Comparison of ENCODE assay signal across 11 cellular contexts in the genomic region with DNA sequence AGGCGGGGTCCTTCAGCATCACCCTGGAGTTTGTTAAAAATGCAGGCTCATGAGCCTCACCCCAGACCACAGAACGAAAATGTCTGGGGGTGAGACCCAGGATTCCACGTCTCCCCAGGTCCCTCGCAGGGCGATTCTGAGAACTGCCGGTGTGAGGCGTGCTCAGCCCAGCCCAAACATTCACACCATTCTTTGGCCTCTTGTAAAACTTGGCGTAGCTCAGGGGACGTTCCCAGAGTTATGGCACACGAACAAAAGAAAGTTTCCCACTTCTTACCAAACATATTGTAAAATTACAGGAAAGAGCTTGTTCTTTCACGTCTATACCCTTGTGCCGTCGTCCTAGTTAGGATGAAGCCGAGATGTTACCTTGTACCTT. TPM values are rescaled to one million over a fixed set of nuclear protein-coding genes. Genes with fewer than 3 reads are reported as not detected.
DNase-seq lines count a peak whose midpoint lies in the region; ATAC-seq and TF ChIP-seq lines count a peak whose summit lies in the region.
"Had no signal": no experiment of that assay in that cellular context is flagged by ENCODE, and none has a peak within 500 bp of the region (broad histone marks: within the 10 kb centered on the region; RNA-seq: fewer than 3 reads in every experiment).

No MANE protein-coding gene starts in this region.

- no peak overlapping the region for H3K9ac ChIP-seq in SK-N-SH

- peaks cover 0 to 5% (median 0%) of the 10 kb centered on the region in 5 experiments for H3K9me3 Mint-ChIP-seq in brain
- H3K9me3 Mint-ChIP-seq in stimulated activated naive CD8-positive, alpha-beta T cell treated with anti-CD3 and anti-CD28 coated beads, Interleukin-15, Interleukin-2, amounts not matched to agents 100 ng/mL and 50 ng/mL, for 24 hours, result peaks cover 5% of the 10 kb centered on the region

- no peak overlapping the region for H3K27ac ChIP-seq in SK-N-SH (ENCODE audit: low read depth in 2 of 2, low read length in 1 of 2)
- peak overlapping the region; percentile 59 for H3K27ac ChIP-seq in hepatocyte
- H3K27ac ChIP-seq: 22Rv1 had no signal

- no peak for ATAC-seq in SK-N-SH treated with all-trans-retinoic acid at 6 μM for 48 hours
- ATAC-seq in GM19397 (IDR thresholded peaks at IDR 0.05; ENCODE audit: unreplicated experiment), result no peak
- no peak for ATAC-seq in HG02642 (IDR thresholded peaks at IDR 0.05; ENCODE audit: poor library complexity, unreplicated experiment)
- no peak for ATAC-seq in HG03460 (IDR thresholded peaks at IDR 0.05; ENCODE audit: unreplicated experiment)

- CTCF ChIA-PET in SK-N-SH (lab: Yijun Ruan, JAX), result no interaction called here

- TF ChIP-seq EP300 in SK-N-SH (IDR thresholded peaks at IDR 0.05; ENCODE audit: borderline replicate concordance in 1 of 2, low read depth in 1 of 2, low read length in 1 of 2), result no peak

- H3K4me3 ChIP-seq in SK-N-SH (ENCODE audit: low read depth in 2 of 2, low read length in 1 of 2) (no peak overlapping the region), hepatocyte (no peak overlapping the region)
- H3K4me3 ChIP-seq: tibial nerve had no signal

- 47% methylated on average over 12 of the region's 14 CpGs for WGBS in SK-N-SH (ENCODE audit: low lambda C conversion rate)
- 77% methylated on average over 14 of the region's 14 CpGs for WGBS in hepatocyte (ENCODE audit: low lambda C conversion rate, missing lambda C conversion rate)

- H4K20me1 ChIP-seq in SK-N-SH (ENCODE audit: insufficient read depth) (peaks cover 45% of the 10 kb centered on the region), hepatocyte (ENCODE audit: insufficient read depth, poor library complexity, severe bottlenecking) (peaks cover 65% of the 10 kb centered on the region)

- H3K27ac Mint-ChIP-seq in brain, result peak overlapping the region; percentile 23 to 70 (median 65)
- peak overlapping the region; percentile 86 for H3K27ac Mint-ChIP-seq in stimulated activated naive CD8-positive, alpha-beta T cell treated with anti-CD3 and anti-CD28 coated beads, Interleukin-15, Interleukin-2, amounts not matched to agents 100 ng/mL and 50 ng/mL, for 24 hours

- peaks cover 68% of the 10 kb centered on the region for H3K4me1 Mint-ChIP-seq in brain
- peaks cover 97% of the 10 kb centered on the region for H3K4me1 Mint-ChIP-seq in stimulated activated naive CD8-positive, alpha-beta T cell treated with anti-CD3 and anti-CD28 coated beads, Interleukin-15, Interleukin-2, amounts not matched to agents 100 ng/mL and 50 ng/mL, for 24 hours (ENCODE audit: low read depth)

- peaks cover 15% of the 10 kb centered on the region for H3F3A ChIP-seq in SK-N-SH (replicated peaks; ENCODE audit: insufficient read depth)

- H3K27me3 ChIP-seq in SK-N-SH (ENCODE audit: insufficient read depth), result peaks cover 5% of the 10 kb centered on the region; the same call in 1 of the 2 replicates
- H3K27me3 ChIP-seq in hepatocyte, result no peaks in the 10 kb centered on the region
- H3K27me3 ChIP-seq: tibial nerve had no signal

- H2AFZ ChIP-seq in SK-N-SH (ENCODE audit: low read depth) (no peak overlapping the region), hepatocyte (no peak overlapping the region)

- H3K9me3 ChIP-seq in SK-N-SH (no peaks in the 10 kb centered on the region), hepatocyte (ENCODE audit: low read depth) (no peaks in the 10 kb centered on the region)
- H3K9me3 ChIP-seq: tibial nerve had no signal

- no peak for DNase-seq in SK-N-SH
- no peak for DNase-seq in hepatocyte (ENCODE audit: low spot score)
- DNase-seq: KG1 had no signal

- peaks cover 0 to 5% of the 10 kb centered on the region in 2 experiments for H3K36me3 ChIP-seq in SK-N-SH (replicated peaks in 1 of 2; ENCODE audit: control insufficient read depth in 1 of 2, insufficient read depth in 2 of 2, low read length in 1 of 2)
- H3K36me3 ChIP-seq in hepatocyte (replicated peaks; ENCODE audit: insufficient read depth, low read depth), result no peaks in the 10 kb centered on the region

- TF ChIP-seq RAD21 in SK-N-SH (IDR thresholded peaks at IDR 0.05; ENCODE audit: low read length), result no peak

- H3K9me2 ChIP-seq in SK-N-SH (no peaks in the 10 kb centered on the region), hepatocyte (replicated peaks; ENCODE audit: insufficient read depth) (no peaks in the 10 kb centered on the region)

- H3K4me3 Mint-ChIP-seq in brain, result peak overlapping the region in 1 of 5 experiments; percentile 42
- peak overlapping the region; percentile 58 for H3K4me3 Mint-ChIP-seq in stimulated activated naive CD8-positive, alpha-beta T cell treated with anti-CD3 and anti-CD28 coated beads, Interleukin-15, Interleukin-2, amounts not matched to agents 100 ng/mL and 50 ng/mL, for 24 hours

- H3K4me1 ChIP-seq in SK-N-SH (ENCODE audit: control insufficient read depth in 1 of 2, insufficient read depth in 2 of 2, low read depth in 1 of 2, low read length in 1 of 2) (peaks cover 5 to 33% of the 10 kb centered on the region in 2 experiments; a peak in 3 of 4 replicates), hepatocyte (ENCODE audit: insufficient read depth) (peaks cover 43% of the 10 kb centered on the region)

- H3K27me3 Mint-ChIP-seq in brain, result no peaks in the 10 kb centered on the region
- no peaks in the 10 kb centered on the region for H3K27me3 Mint-ChIP-seq in stimulated activated naive CD8-positive, alpha-beta T cell treated with anti-CD3 and anti-CD28 coated beads, Interleukin-15, Interleukin-2, amounts not matched to agents 100 ng/mL and 50 ng/mL, for 24 hours

- H3K79me2 ChIP-seq in SK-N-SH (ENCODE audit: insufficient read depth) (peaks cover 89% of the 10 kb centered on the region), hepatocyte (peaks cover 96% of the 10 kb centered on the region)

- TF ChIP-seq CTCF in SK-N-SH (IDR thresholded peaks at IDR 0.05) (peak; percentile 25; the same call in 1 of the 2 replicates), brain (conservative IDR thresholded peaks at IDR 0.05) (no peak), hepatocyte (IDR thresholded peaks at IDR 0.05; ENCODE audit: poor library complexity) (no peak)

- peaks cover 12% of the 10 kb centered on the region for H3K36me3 Mint-ChIP-seq in brain
- peaks cover 48% of the 10 kb centered on the region for H3K36me3 Mint-ChIP-seq in stimulated activated naive CD8-positive, alpha-beta T cell treated with anti-CD3 and anti-CD28 coated beads, Interleukin-15, Interleukin-2, amounts not matched to agents 100 ng/mL and 50 ng/mL, for 24 hours (ENCODE audit: low read depth)

- 0 out of 2 replicates have a peak overlapping the region, but pooled peaks have one; percentile 8 for H3K4me2 ChIP-seq in SK-N-SH
- H3K4me2 ChIP-seq in hepatocyte, result peak overlapping the region; percentile 44

- POLR2A ChIA-PET in SK-N-SH (lab: Yijun Ruan, JAX), result no interaction called here

TF ChIP-seq in SK-N-SH, 30 proteins besides CTCF, POLR2A, EP300 and RAD21:
- no peak for TF ChIP-seq ELF1 (IDR thresholded peaks at IDR 0.05)
- no peak for TF ChIP-seq RCOR1 (IDR thresholded peaks at IDR 0.05; ENCODE audit: low read length)
- TF ChIP-seq, protein P1, sequence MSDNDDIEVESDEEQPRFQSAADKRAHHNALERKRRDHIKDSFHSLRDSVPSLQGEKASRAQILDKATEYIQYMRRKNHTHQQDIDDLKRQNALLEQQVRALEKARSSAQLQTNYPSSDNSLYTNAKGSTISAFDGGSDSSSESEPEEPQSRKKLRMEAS (IDR thresholded peaks at IDR 0.05; ENCODE audit: low read depth), result no peak
- TF ChIP-seq, protein P2, sequence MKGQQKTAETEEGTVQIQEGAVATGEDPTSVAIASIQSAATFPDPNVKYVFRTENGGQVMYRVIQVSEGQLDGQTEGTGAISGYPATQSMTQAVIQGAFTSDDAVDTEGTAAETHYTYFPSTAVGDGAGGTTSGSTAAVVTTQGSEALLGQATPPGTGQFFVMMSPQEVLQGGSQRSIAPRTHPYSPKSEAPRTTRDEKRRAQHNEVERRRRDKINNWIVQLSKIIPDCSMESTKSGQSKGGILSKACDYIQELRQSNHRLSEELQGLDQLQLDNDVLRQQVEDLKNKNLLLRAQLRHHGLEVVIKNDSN (IDR thresholded peaks at IDR 0.05; ENCODE audit: borderline replicate concordance, low read depth), result no peak

TF ChIP-seq in SK-N-SH treated with all-trans-retinoic acid at 6 μM for 48 hours, 23 proteins besides CTCF, POLR2A, EP300 and RAD21:
- TF ChIP-seq SNAI2 (CRISPR knock-in tag; IDR thresholded peaks at IDR 0.05), result no peak
- no peak for TF ChIP-seq ISL1 (CRISPR knock-in tag; IDR thresholded peaks at IDR 0.05)
- no peak for TF ChIP-seq ESRRG (CRISPR knock-in tag; IDR thresholded peaks at IDR 0.05)

RNA-seq across cellular contexts. Expression of a gene that starts 12.9 kb away (rescaled TPM):
- 149 and 346 TPM in 2 replicates for polyA plus RNA-seq in SK-N-SH (2012; rRNA removed)
- polyA plus RNA-seq in SK-N-SH (2012; cell fraction: cytosol; rRNA removed), result 202 and 224 TPM in 2 replicates
- 119 and 169 TPM in 2 replicates for polyA plus RNA-seq in SK-N-SH (2012; cell fraction: nucleus; rRNA removed)
- polyA plus RNA-seq in brain (ENCODE audit: insufficient read depth, low read depth, low replicate concordance), result 51.5 TPM
- 329 and 362 TPM in 2 replicates for total RNA-seq in hepatocyte
- polyA plus RNA-seq in hepatocyte, result 565 and 637 TPM in 2 replicates

RNA-seq across cellular contexts. Expression of a gene that starts 47.9 kb away (rescaled TPM):
- polyA plus RNA-seq in SK-N-SH (2012; rRNA removed), result 0.42 and 0.76 TPM in 2 replicates
- polyA plus RNA-seq in SK-N-SH (2012; cell fraction: cytosol; rRNA removed), result 0.42 and 0.60 TPM in 2 replicates
- 0.45 and 0.50 TPM in 2 replicates for polyA plus RNA-seq in SK-N-SH (2012; cell fraction: nucleus; rRNA removed)
- not detected for polyA plus RNA-seq in brain (ENCODE audit: insufficient read depth, low read depth, low replicate concordance)
- total RNA-seq in hepatocyte, result 0.12 and 0.53 TPM in 2 replicates
- 0.15 and 0.64 TPM in 2 replicates for polyA plus RNA-seq in hepatocyte
